In genomic region chr13:45393941-45394570, GRCh38 we compare ENCODE assay signal across 8 cellular contexts. TPM values are rescaled to one million over a fixed set of nuclear protein-coding genes. Genes with fewer than 3 reads are reported as not detected.
DNase-seq lines count a peak whose midpoint lies in the region; ATAC-seq and TF ChIP-seq lines count a peak whose summit lies in the region.

No MANE protein-coding gene starts in this region.

- no peak for TF ChIP-seq EP300 in neural cell (conservative IDR thresholded peaks at IDR 0.05; ENCODE audit: poor library complexity, severe bottlenecking)

- no peaks in the 10 kb centered on the region for H3K9me2 ChIP-seq in neural cell (ENCODE audit: insufficient read depth, low read length)

- no peak for TF ChIP-seq POLR2A in esophagus squamous epithelium (IDR thresholded peaks at IDR 0.05)

- H4K20me1 ChIP-seq in fibroblast of lung (ENCODE audit: control insufficient read depth, extremely low read depth, insufficient read depth, low read length) (no peaks in the 10 kb centered on the region), neural cell (ENCODE audit: insufficient read depth) (no peaks in the 10 kb centered on the region)

- H3K79me2 ChIP-seq in fibroblast of lung (ENCODE audit: control insufficient read depth, insufficient read depth, low read length) (no peaks in the 10 kb centered on the region), neural cell (replicated peaks; ENCODE audit: insufficient read depth, low read length) (no peaks in the 10 kb centered on the region)

- no peak for DNase-seq in Right ventricle myocardium inferior (ENCODE audit: missing footprints)
- DNase-seq in cardiac septum (ENCODE audit: low spot score) = no peak
- peak; percentile 33 for DNase-seq in MG63
- DNase-seq in fibroblast of lung (ENCODE audit: low read depth in 2 of 2) = peak; percentile 51 to 56
- DNase-seq in esophagus squamous epithelium (lab: John Stamatoyannopoulos, UW) = no peak

- H3K4me3 ChIP-seq in MG63 = no peak overlapping the region
- no peak overlapping the region for H3K4me3 ChIP-seq in fibroblast of lung (replicated peaks in 1 of 4; ENCODE audit: control extremely low read depth in 1 of 4, insufficient read depth in 1 of 4, low read depth in 3 of 4, low read length in 4 of 4)
- no peak overlapping the region for H3K4me3 ChIP-seq in neural cell (ENCODE audit: low read length)
- no peak overlapping the region for H3K4me3 ChIP-seq in esophagus squamous epithelium

- WGBS in esophagus squamous epithelium, 2 donors = 40 to 44% methylated on average over 3 to 4 of the region's 4 CpGs

- peak; percentile 52 for TF ChIP-seq RAD21 in neural cell (conservative IDR thresholded peaks at IDR 0.05)

- ATAC-seq in Right ventricle myocardium inferior = peak; percentile 40
- no peak for ATAC-seq in HG02798 (IDR thresholded peaks at IDR 0.05; ENCODE audit: poor library complexity, unreplicated experiment)

- no peak overlapping the region for H3K4me2 ChIP-seq in fibroblast of lung (ENCODE audit: extremely low read depth, insufficient read depth, low read length)
- H3K4me2 ChIP-seq in neural cell (ENCODE audit: low read length) = no peak overlapping the region

- H3K27me3 ChIP-seq in MG63 (no peaks in the 10 kb centered on the region), fibroblast of lung (ENCODE audit: control insufficient read depth, insufficient read depth, low read length) (no peaks in the 10 kb centered on the region), neural cell (ENCODE audit: insufficient read depth, low read depth, low read length) (no peaks in the 10 kb centered on the region), esophagus squamous epithelium (no peaks in the 10 kb centered on the region)

- H2AFZ ChIP-seq in fibroblast of lung (ENCODE audit: low read length) = no peak overlapping the region
- H2AFZ ChIP-seq in neural cell (ENCODE audit: low read depth, low read length) = no peak overlapping the region

- intact Hi-C loops in Right ventricle myocardium inferior (cut with DNase I) (no loop called here), cardiac septum (cut with DNase I) (no loop called here), esophagus squamous epithelium (cut with DNase I) (no loop called here)

- H3K9ac ChIP-seq in fibroblast of lung (ENCODE audit: insufficient read depth, low read length) (no peak overlapping the region), neural cell (ENCODE audit: low read length) (no peak overlapping the region)

- peak; percentile 86 for TF ChIP-seq CTCF in VCaP (conservative IDR thresholded peaks at IDR 0.05)
- TF ChIP-seq CTCF in fibroblast of lung (conservative IDR thresholded peaks at IDR 0.05 in 1 of 2, IDR thresholded peaks at IDR 0.05 in 1 of 2; ENCODE audit: low read depth in 1 of 2, low read length in 2 of 2) = peak; percentile 68 to 75
- peak; percentile 35 for TF ChIP-seq CTCF in neural cell (IDR thresholded peaks at IDR 0.05; ENCODE audit: poor library complexity, severe bottlenecking)
- TF ChIP-seq CTCF in esophagus squamous epithelium (IDR thresholded peaks at IDR 0.05) = peak in 3 of 6 experiments; percentile 16 to 47 (median 45)

- no peaks in the 10 kb centered on the region for H3K4me1 ChIP-seq in fibroblast of lung (ENCODE audit: control insufficient read depth, extremely low read depth, insufficient read depth, low read length)
- H3K4me1 ChIP-seq in esophagus squamous epithelium = peaks cover 0 to 18% (median 3%) of the 10 kb centered on the region in 3 donors

- H3K9me3 ChIP-seq in MG63 (no peaks in the 10 kb centered on the region), fibroblast of lung (ENCODE audit: control insufficient read depth, insufficient read depth, low read depth, low read length) (no peaks in the 10 kb centered on the region), neural cell (ENCODE audit: low read length) (no peaks in the 10 kb centered on the region), esophagus squamous epithelium (no peaks in the 10 kb centered on the region)

- H3K36me3 ChIP-seq in MG63 (peaks cover 14% of the 10 kb centered on the region), fibroblast of lung (ENCODE audit: control insufficient read depth, insufficient read depth, low read length) (peaks cover 4% of the 10 kb centered on the region), neural cell (ENCODE audit: insufficient read depth, low read length) (no peaks in the 10 kb centered on the region), esophagus squamous epithelium (peaks cover 5 to 69% (median 6%) of the 10 kb centered on the region in 3 donors)

- H3F3A ChIP-seq in neural cell (ENCODE audit: insufficient read depth, low read length, poor library complexity, severe bottlenecking) = no peaks in the 10 kb centered on the region

- H3K27ac ChIP-seq in VCaP (no peak overlapping the region), fibroblast of lung (ENCODE audit: insufficient read depth, low read length) (no peak overlapping the region), neural cell (ENCODE audit: low read length) (no peak overlapping the region), esophagus squamous epithelium (no peak overlapping the region)

TF ChIP-seq in neural cell, 6 proteins besides CTCF, POLR2A, EP300 and RAD21:
- TF ChIP-seq REST (IDR thresholded peaks at IDR 0.05; ENCODE audit: borderline replicate concordance) (no peak), TAF1 (IDR thresholded peaks at IDR 0.05; ENCODE audit: low read depth) (no peak), SMC3 (conservative IDR thresholded peaks at IDR 0.05; ENCODE audit: poor library complexity) (peak; percentile 25)

RNA-seq across cellular contexts. Expression of gene SLC25A30, which starts 24.1 kb away (rescaled TPM):
- total RNA-seq in Right ventricle myocardium inferior (150 TPM), cardiac septum (83.4 TPM), fibroblast of lung (16.2 and 27.6 TPM in 2 replicates), esophagus squamous epithelium (1 to 10 TPM; 1.7 to 6.7 (median 5.8) TPM)
- 4.2 and 14.0 TPM in 2 replicates for total RNA-seq in MG63 (2014; rRNA removed; shearing (Covaris generic); ENCODE audit: low replicate concordance)
- polyA plus RNA-seq in fibroblast of lung (14.5 and 18.6 TPM in 2 replicates), neural cell (3.9 and 4.9 TPM in 2 replicates)
- 9.7 and 13.4 TPM in 2 replicates for polyA plus RNA-seq in fibroblast of lung (2012)
- polyA minus RNA-seq in fibroblast of lung (ENCODE audit: low replicate concordance) (17.9 and 30.6 TPM in 2 replicates), neural cell (7.5 and 9.8 TPM in 2 replicates)

RNA-seq across cellular contexts. Expression of gene TPT1, which starts 53.1 kb away (rescaled TPM):
- 4,733 TPM for total RNA-seq in Right ventricle myocardium inferior
- 3,215 TPM for total RNA-seq in cardiac septum
- total RNA-seq in MG63 (2014; rRNA removed; shearing (Covaris generic); ENCODE audit: low replicate concordance) = 1,247 and 1,897 TPM in 2 replicates
- total RNA-seq in fibroblast of lung = 2,237 and 3,546 TPM in 2 replicates
- 4,519 and 5,502 TPM in 2 replicates for polyA plus RNA-seq in fibroblast of lung
- polyA plus RNA-seq in fibroblast of lung (2012) = 4,029 and 5,282 TPM in 2 replicates
- polyA minus RNA-seq in fibroblast of lung (ENCODE audit: low replicate concordance) = 367 and 621 TPM in 2 replicates
- polyA plus RNA-seq in neural cell = 1,830 and 2,071 TPM in 2 replicates
- polyA minus RNA-seq in neural cell = 768 and 976 TPM in 2 replicates
- 1,000 to 10,000 TPM; 2,183 to 3,899 (median 2,784) TPM for total RNA-seq in esophagus squamous epithelium

Comparison
In these comparisons a context has a peak if more than half of its experiments do, and no peak if none do; other contexts are left out.
1. DNase-seq: peak in MG63 (single experiment) and fibroblast of lung (2 of 2); none in Right ventricle myocardium inferior (single experiment), cardiac septum (single experiment) and esophagus squamous epithelium (single experiment).